ENCODE assay signal across 13 cellular contexts in genomic region chr4:185896832-185897475, GRCh38.
A peak's percentile ranks its signal among the peaks of the same experiment; 100 is the strongest.
DNase-seq lines count a peak whose midpoint lies in the region; ATAC-seq and TF ChIP-seq lines count a peak whose summit lies in the region.
"Had no signal": no experiment of that assay in that cellular context is flagged by ENCODE, and none has a peak within 500 bp of the region (broad histone marks: within the 10 kb centered on the region; RNA-seq: fewer than 3 reads in every experiment).

No MANE protein-coding gene starts in this region.

- H3K9me3 ChIP-seq in lower lobe of right lung (no peaks in the 10 kb centered on the region), esophagus squamous epithelium (no peaks in the 10 kb centered on the region)
- H3K9me3 ChIP-seq: heart right ventricle had no signal

- WGBS in esophagus squamous epithelium, 2 donors, result 74 to 88% methylated on average over 10 of the region's 10 CpGs

- no peak for TF ChIP-seq POLR2A in esophagus squamous epithelium (IDR thresholded peaks at IDR 0.05)

- H3K4me3 ChIP-seq in lower lobe of right lung, result no peak overlapping the region
- H3K4me3 ChIP-seq in esophagus squamous epithelium, result no peak overlapping the region
- H3K4me3 ChIP-seq: heart right ventricle had no signal

- DNase-seq in lower lobe of right lung (no peak), inferior parietal cortex (ENCODE audit: extremely low spot score) (no peak), osteocyte (ENCODE audit: extremely low spot score, unreplicated experiment) (no peak), esophagus squamous epithelium (lab: John Stamatoyannopoulos, UW) (no peak)
- DNase-seq: activated naive CD8-positive, alpha-beta T cell treated with anti-CD3 and anti-CD28 coated beads for 36 hours; heart right ventricle; naive thymus-derived CD4-positive, alpha-beta T cell; stimulated activated CD8-positive, alpha-beta memory T cell treated with anti-CD3 and anti-CD28 coated beads, Interleukin-4, amount 100 ng/mL, for 48 hours had no signal

- H3K27me3 Mint-ChIP-seq in osteocyte (ENCODE audit: unreplicated experiment), result no peaks in the 10 kb centered on the region

- H3K4me1 Mint-ChIP-seq in osteocyte (ENCODE audit: unreplicated experiment), result peaks cover 6% of the 10 kb centered on the region
- H3K4me1 Mint-ChIP-seq: central memory CD8-positive, alpha-beta T cell; naive thymus-derived CD4-positive, alpha-beta T cell had no signal

- no peaks in the 10 kb centered on the region for H3K27me3 ChIP-seq in lower lobe of right lung (ENCODE audit: low read depth)
- H3K27me3 ChIP-seq in esophagus squamous epithelium, result no peaks in the 10 kb centered on the region
- H3K27me3 ChIP-seq: heart right ventricle had no signal

- intact Hi-C loops in lower lobe of right lung (cut with DNase I), result no loop called here
- intact Hi-C loops in esophagus squamous epithelium (cut with DNase I), result no loop called here

- H3K9me3 Mint-ChIP-seq in osteocyte (ENCODE audit: unreplicated experiment), result peaks cover 7% of the 10 kb centered on the region
- H3K9me3 Mint-ChIP-seq: activated naive CD8-positive, alpha-beta T cell treated with anti-CD3 and anti-CD28 coated beads for 36 hours; central memory CD8-positive, alpha-beta T cell had no signal

- H3K27ac ChIP-seq in lower lobe of right lung, result no peak overlapping the region
- H3K27ac ChIP-seq in esophagus squamous epithelium, result no peak overlapping the region
- H3K27ac ChIP-seq: heart right ventricle had no signal

- H3K4me3 Mint-ChIP-seq in osteocyte (ENCODE audit: unreplicated experiment), result no peak overlapping the region
- H3K4me3 Mint-ChIP-seq: activated naive CD8-positive, alpha-beta T cell treated with anti-CD3 and anti-CD28 coated beads for 36 hours; central memory CD8-positive, alpha-beta T cell; naive thymus-derived CD4-positive, alpha-beta T cell had no signal

- H3K4me1 ChIP-seq in lower lobe of right lung, result no peaks in the 10 kb centered on the region
- no peaks in the 10 kb centered on the region for H3K4me1 ChIP-seq in esophagus squamous epithelium
- H3K4me1 ChIP-seq: heart right ventricle had no signal

- H3K27ac Mint-ChIP-seq in osteocyte (ENCODE audit: unreplicated experiment), result no peak overlapping the region
- H3K27ac Mint-ChIP-seq: activated naive CD8-positive, alpha-beta T cell treated with anti-CD3 and anti-CD28 coated beads for 36 hours; naive thymus-derived CD4-positive, alpha-beta T cell had no signal

- peak; percentile 71 for ATAC-seq in GM18502 (IDR thresholded peaks at IDR 0.05; ENCODE audit: poor library complexity, unreplicated experiment)
- peak; percentile 72 for ATAC-seq in GM21825 (IDR thresholded peaks at IDR 0.05; ENCODE audit: unreplicated experiment)
- peak; percentile 61 for ATAC-seq in HG03565 (IDR thresholded peaks at IDR 0.05; ENCODE audit: unreplicated experiment)
- peak; percentile 57 to 84 for ATAC-seq in lower lobe of right lung
- ATAC-seq in GM21528 (IDR thresholded peaks at IDR 0.05; ENCODE audit: low FRiP score, unreplicated experiment), result no peak
- ATAC-seq: heart right ventricle; naive thymus-derived CD4-positive, alpha-beta T cell had no signal

- TF ChIP-seq CTCF in lower lobe of right lung (IDR thresholded peaks at IDR 0.05) (no peak), osteocyte (IDR thresholded peaks at IDR 0.05) (no peak), esophagus squamous epithelium (IDR thresholded peaks at IDR 0.05) (no peak)

- H3K36me3 Mint-ChIP-seq in osteocyte (ENCODE audit: unreplicated experiment), result no peaks in the 10 kb centered on the region
- H3K36me3 Mint-ChIP-seq: activated naive CD8-positive, alpha-beta T cell treated with anti-CD3 and anti-CD28 coated beads for 36 hours; naive thymus-derived CD4-positive, alpha-beta T cell had no signal

- no peaks in the 10 kb centered on the region for H3K36me3 ChIP-seq in lower lobe of right lung
- H3K36me3 ChIP-seq in esophagus squamous epithelium, result no peaks in the 10 kb centered on the region
- H3K36me3 ChIP-seq: heart right ventricle had no signal
